ENCODE assay signal across 19 cellular contexts in genomic region chr11:119990306-119991021, GRCh38.
DNase-seq lines count a peak whose midpoint lies in the region; ATAC-seq and TF ChIP-seq lines count a peak whose summit lies in the region.
"Had no signal": no experiment of that assay in that cellular context is flagged by ENCODE, and none has a peak within 500 bp of the region (broad histone marks: within the 10 kb centered on the region; RNA-seq: fewer than 3 reads in every experiment).

No MANE protein-coding gene starts in this region.

- no peaks in the 10 kb centered on the region for H3K9me3 Mint-ChIP-seq in activated CD4-positive, alpha-beta memory T cell treated with anti-CD3 and anti-CD28 coated beads for 36 hours
- no peaks in the 10 kb centered on the region for H3K9me3 Mint-ChIP-seq in natural killer cell
- H3K9me3 Mint-ChIP-seq: activated CD4-positive, alpha-beta memory T cell treated with anti-CD3 and anti-CD28 coated beads, Interleukin-2, amount 10 ng/mL, durations not matched to agents 7 days and 5 days had no signal

- H3K9me3 ChIP-seq in WERI-Rb-1 (ENCODE audit: severe bottlenecking), result no peaks in the 10 kb centered on the region
- H3K9me3 ChIP-seq: breast epithelium had no signal

- POLR2A ChIA-PET in activated CD4-positive, alpha-beta memory T cell treated with anti-CD3 and anti-CD28 coated beads for 36 hours (lab: Charles Lee), result no interaction called here

- no peak for TF ChIP-seq CTCF in WERI-Rb-1 (IDR thresholded peaks at IDR 0.05; ENCODE audit: low read depth, low read length)
- no peak for TF ChIP-seq CTCF in foreskin fibroblast (IDR thresholded peaks at IDR 0.05; ENCODE audit: low read depth, low read length)
- no peak for TF ChIP-seq CTCF in natural killer cell (IDR thresholded peaks at IDR 0.05)

- peaks cover 5% of the 10 kb centered on the region for H3K27me3 Mint-ChIP-seq in activated CD4-positive, alpha-beta memory T cell treated with anti-CD3 and anti-CD28 coated beads for 36 hours
- H3K27me3 Mint-ChIP-seq in natural killer cell (ENCODE audit: low read depth in 2 of 2), result peaks cover 25 to 27% of the 10 kb centered on the region in 2 donors

- CTCF ChIA-PET in activated CD4-positive, alpha-beta memory T cell treated with anti-CD3 and anti-CD28 coated beads for 36 hours (lab: Charles Lee), result no interaction called here

- H3K4me3 Mint-ChIP-seq in activated CD4-positive, alpha-beta memory T cell treated with anti-CD3 and anti-CD28 coated beads for 36 hours, result no peak overlapping the region
- no peak overlapping the region for H3K4me3 Mint-ChIP-seq in natural killer cell
- H3K4me3 Mint-ChIP-seq: activated CD4-positive, alpha-beta memory T cell treated with anti-CD3 and anti-CD28 coated beads, Interleukin-2, amount 10 ng/mL, durations not matched to agents 7 days and 5 days; IgD-negative memory B cell had no signal

- H3K36me3 ChIP-seq in WERI-Rb-1, result no peaks in the 10 kb centered on the region
- H3K36me3 ChIP-seq: breast epithelium had no signal

- peak overlapping the region; percentile 42; the same call in 1 of the 2 replicates for H3K27ac ChIP-seq in WERI-Rb-1
- H3K27ac ChIP-seq: breast epithelium had no signal

- H3K4me3 ChIP-seq in WERI-Rb-1 (ENCODE audit: low read depth, low read length), result no peak overlapping the region
- H3K4me3 ChIP-seq in foreskin fibroblast (ENCODE audit: low read depth in 1 of 2, low read length in 2 of 2), result no peak overlapping the region
- H3K4me3 ChIP-seq: breast epithelium had no signal

- H3K4me1 Mint-ChIP-seq in activated CD4-positive, alpha-beta memory T cell treated with anti-CD3 and anti-CD28 coated beads for 36 hours (ENCODE audit: low read depth), result no peaks in the 10 kb centered on the region
- no peaks in the 10 kb centered on the region for H3K4me1 Mint-ChIP-seq in natural killer cell
- H3K4me1 Mint-ChIP-seq: activated CD4-positive, alpha-beta memory T cell treated with anti-CD3 and anti-CD28 coated beads, Interleukin-2, amount 10 ng/mL, durations not matched to agents 7 days and 5 days had no signal

- ATAC-seq in HG03108 (IDR thresholded peaks at IDR 0.05; ENCODE audit: unreplicated experiment) (no peak), natural killer cell (no peak)

- no peaks in the 10 kb centered on the region for H3K27me3 ChIP-seq in WERI-Rb-1 (ENCODE audit: insufficient read depth, low read depth, severe bottlenecking)
- H3K27me3 ChIP-seq: breast epithelium had no signal

- H3K27ac Mint-ChIP-seq in activated CD4-positive, alpha-beta memory T cell treated with anti-CD3 and anti-CD28 coated beads for 36 hours, result no peak overlapping the region
- H3K27ac Mint-ChIP-seq in natural killer cell, result no peak overlapping the region
- H3K27ac Mint-ChIP-seq: activated CD4-positive, alpha-beta memory T cell treated with anti-CD3 and anti-CD28 coated beads, Interleukin-2, amount 10 ng/mL, durations not matched to agents 7 days and 5 days had no signal

- H3K36me3 Mint-ChIP-seq in activated CD4-positive, alpha-beta memory T cell treated with anti-CD3 and anti-CD28 coated beads for 36 hours, result no peaks in the 10 kb centered on the region
- no peaks in the 10 kb centered on the region for H3K36me3 Mint-ChIP-seq in natural killer cell
- H3K36me3 Mint-ChIP-seq: IgD-negative memory B cell had no signal

- intact Hi-C loops in activated CD4-positive, alpha-beta memory T cell treated with anti-CD3 and anti-CD28 coated beads for 36 hours (cut with micrococcal nuclease), result no loop called here
- intact Hi-C loops in natural killer cell (cut with micrococcal nuclease), result no loop called here

- DNase-seq in AG20443 (ENCODE audit: low spot score) (peak; percentile 58), WERI-Rb-1 (no peak), foreskin fibroblast (peak; percentile 8 to 16), nucleus accumbens (lab: John Stamatoyannopoulos, UW) (peak in 52 of 56 donors; percentile 35 to 94 (median 82)), SK-N-DZ (ENCODE audit: low spot score) (no peak), natural killer cell (no peak)
- no peak for DNase-seq in activated CD4-positive, alpha-beta memory T cell treated with anti-CD3 and anti-CD28 coated beads for 36 hours
- DNase-seq: activated CD4-positive, alpha-beta memory T cell treated with anti-CD3 and anti-CD28 coated beads, Interleukin-2, amount 10 ng/mL, durations not matched to agents 7 days and 5 days; activated gamma-delta T cell; DMS53; mesenchymal stem cell; NCI-H1436 treated with DMSO at 0.1 percent for 48 hours; NCI-H774; SIG-M5; stimulated activated CD4-positive, alpha-beta T cell treated with anti-CD3 and anti-CD28 coated beads, Interleukin-15, amount 100 ng/mL, for 24 hours; T-helper 9 cell had no signal

Comparison
In these comparisons a context has a peak if more than half of its experiments do, and no peak if none do; other contexts are left out.
1. DNase-seq: peak in AG20443 (single experiment), foreskin fibroblast (2 of 2) and nucleus accumbens (52 of 56); none in WERI-Rb-1 (single experiment), SK-N-DZ (single experiment), activated CD4-positive, alpha-beta memory T cell treated with anti-CD3 and anti-CD28 coated beads for 36 hours (single experiment) and natural killer cell (single experiment).